Comparison of ENCODE assay signal across 11 cellular contexts in the genomic region with DNA sequence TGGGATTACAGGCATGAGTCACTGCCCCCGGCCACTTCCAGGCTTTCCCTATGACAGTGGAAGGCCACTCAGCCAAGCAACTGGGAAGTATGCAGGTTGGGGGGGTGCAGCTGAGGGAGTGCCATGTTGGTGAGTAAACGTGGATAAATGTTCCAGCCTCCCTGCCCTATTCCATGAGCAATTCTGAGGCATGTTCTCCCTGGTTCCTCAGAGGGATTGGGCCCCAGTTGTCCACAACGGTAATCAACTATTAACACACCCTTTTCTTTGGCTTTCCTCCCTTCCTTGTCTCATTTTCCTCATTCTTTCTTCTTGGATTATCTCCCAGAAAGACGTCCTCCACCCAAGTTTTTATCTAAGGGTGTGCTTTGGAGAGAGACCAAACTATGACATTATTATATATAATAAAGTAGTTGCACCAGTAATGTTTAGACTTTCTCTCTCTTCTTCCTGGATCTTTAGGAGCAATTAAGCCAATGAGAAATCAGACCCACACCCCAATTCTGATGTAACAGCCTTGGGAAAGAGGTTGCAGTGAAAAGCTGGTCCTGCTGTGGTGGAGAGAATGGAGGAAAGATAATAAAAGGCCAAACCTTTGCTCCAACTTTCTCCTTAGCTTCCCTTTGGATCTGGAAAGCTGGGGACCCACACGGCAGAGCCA. TPM values are rescaled to one million over a fixed set of nuclear protein-coding genes. Genes with fewer than 3 reads are reported as not detected.
A peak's percentile ranks its signal among the peaks of the same experiment; 100 is the strongest.
DNase-seq lines count a peak whose midpoint lies in the region; ATAC-seq, FAIRE-seq and TF ChIP-seq lines count a peak whose summit lies in the region.
"Had no signal": no experiment of that assay in that cellular context is flagged by ENCODE, and none has a peak within 500 bp of the region (broad histone marks: within the 10 kb centered on the region; RNA-seq: fewer than 3 reads in every experiment).

No MANE protein-coding gene starts in this region.

- ATAC-seq in left colon, result peak; percentile 85

- no peak for TF ChIP-seq CTCF in choroid plexus epithelial cell (conservative IDR thresholded peaks at IDR 0.05; ENCODE audit: low read depth, low read length)

- no peak for FAIRE-seq in urothelium cell line (lab: Jason Lieb, UNC)

- intact Hi-C loops in left colon (cut with DNase I, micrococcal nuclease), result no loop called here

- peak; percentile 89 for DNase-seq in HS-27A (ENCODE audit: low read depth)
- peak; percentile 3 for DNase-seq in choroid plexus epithelial cell (ENCODE audit: low read depth)
- peak; percentile 77 to 91 for DNase-seq in left colon
- peak; percentile 41 for DNase-seq in urothelium cell line (ENCODE audit: low spot score)
- no peak for DNase-seq in effector CD8-positive, alpha-beta T cell (lab: John Stamatoyannopoulos, UW)
- no peak for DNase-seq in NCI-H69 (lab: John Stamatoyannopoulos, UW)
- DNase-seq in SW 1271 (lab: John Stamatoyannopoulos, UW), result no peak
- DNase-seq: activated T-cell treated with anti-CD3 and anti-CD28 coated beads, Interleukin-2, amount 50 U/mL, for 24 hours; endodermal cell; NCI-H2171; stimulated activated CD4-positive, alpha-beta T cell treated with anti-CD3 and anti-CD28 coated beads, Interleukin-4, amount 100 ng/mL, for 24 hours had no signal

- no peak overlapping the region for H3K4me3 ChIP-seq in choroid plexus epithelial cell (ENCODE audit: low read depth, low read length)

RNA-seq across cellular contexts. Expression of a gene that starts 6.8 kb away (rescaled TPM):
- not detected for total RNA-seq in left colon
- total RNA-seq: endodermal cell had no signal

RNA-seq across cellular contexts. Expression of a gene that starts 15.4 kb away (rescaled TPM):
- 10 to 100 TPM; 31.5 to 46.3 TPM for total RNA-seq in left colon

RNA-seq across cellular contexts. Expression of a gene that starts 35.5 kb away (rescaled TPM):
- total RNA-seq in left colon, result 100 to 1,000 TPM; 268 to 291 TPM

Comparison
In these comparisons a context has a peak if more than half of its experiments do, and no peak if none do; other contexts are left out.
1. DNase-seq: peak in HS-27A (single experiment), choroid plexus epithelial cell (single experiment), left colon (2 of 2) and urothelium cell line (single experiment); none in effector CD8-positive, alpha-beta T cell (single experiment), NCI-H69 (single experiment) and SW 1271 (0 of 2).